ENCODE assay signal across 29 cellular contexts in genomic region chr11:89433278-89433677, GRCh38. TPM values are rescaled to one million over a fixed set of nuclear protein-coding genes. Genes with fewer than 3 reads are reported as not detected.
DNase-seq lines count a peak whose midpoint lies in the region; ATAC-seq and TF ChIP-seq lines count a peak whose summit lies in the region.
"Had no signal": no experiment of that assay in that cellular context is flagged by ENCODE, and none has a peak within 500 bp of the region (broad histone marks: within the 10 kb centered on the region; RNA-seq: fewer than 3 reads in every experiment).

No MANE protein-coding gene starts in this region.

- TF ChIP-seq POLR2A in vagina (IDR thresholded peaks at IDR 0.05) = no peak

- H3K27me3 ChIP-seq in adipocyte (replicated peaks; ENCODE audit: control insufficient read depth, insufficient read depth, low read length) = no peaks in the 10 kb centered on the region
- H3K27me3 ChIP-seq in HAP-1 (ENCODE audit: low read depth) = no peaks in the 10 kb centered on the region
- no peaks in the 10 kb centered on the region for H3K27me3 ChIP-seq in vagina
- H3K27me3 ChIP-seq: adrenal gland; BLaER1 treated with 17β-estradiol and CSF1 and Interleukin-3, amounts not matched to agents 10 nM and 100 nM; gastrocnemius medialis; hepatocyte; neural progenitor cell; SJCRH30; upper lobe of left lung had no signal

- H3K9me3 ChIP-seq in adipocyte (ENCODE audit: control insufficient read depth, low read length) (no peaks in the 10 kb centered on the region), HAP-1 (no peaks in the 10 kb centered on the region), vagina (no peaks in the 10 kb centered on the region)
- H3K9me3 ChIP-seq: adrenal gland; BLaER1 treated with 17β-estradiol and CSF1 and Interleukin-3, amounts not matched to agents 10 nM and 100 nM; gastrocnemius medialis; SJCRH30; upper lobe of left lung had no signal

- peaks cover 7% of the 10 kb centered on the region for H3K4me1 ChIP-seq in adipocyte (ENCODE audit: control insufficient read depth, insufficient read depth, low read length)
- H3K4me1 ChIP-seq in HAP-1 = no peaks in the 10 kb centered on the region
- H3K4me1 ChIP-seq in vagina = no peaks in the 10 kb centered on the region
- H3K4me1 ChIP-seq: adrenal gland; BLaER1 treated with 17β-estradiol and CSF1 and Interleukin-3, amounts not matched to agents 10 nM and 100 nM; gastrocnemius medialis; SJCRH30; upper lobe of left lung had no signal

- no peak overlapping the region for H3K27ac ChIP-seq in vagina
- H3K27ac ChIP-seq: adrenal gland; BLaER1 treated with 17β-estradiol and CSF1 and Interleukin-3, amounts not matched to agents 10 nM and 100 nM; gastrocnemius medialis; hepatocyte; neural progenitor cell; SJCRH30; upper lobe of left lung had no signal

- in situ Hi-C loops in HAP-1 (cut with MboI; ENCODE audit: low sequenced_read_pairs) = no loop called here

- TF ChIP-seq CTCF in vagina (IDR thresholded peaks at IDR 0.05) = no peak

- H3K9ac ChIP-seq in adipocyte (ENCODE audit: low read length) = no peak overlapping the region
- H3K9ac ChIP-seq: BLaER1 treated with 17β-estradiol and CSF1 and Interleukin-3, amounts not matched to agents 10 nM and 100 nM; neural progenitor cell had no signal

- H3K4me3 ChIP-seq in adipocyte (ENCODE audit: low read length) (no peak overlapping the region), HAP-1 (no peak overlapping the region), vagina (no peak overlapping the region)
- H3K4me3 ChIP-seq: adrenal gland; BLaER1 treated with 17β-estradiol and CSF1 and Interleukin-3, amounts not matched to agents 10 nM and 100 nM; gastrocnemius medialis; hepatocyte; neural progenitor cell; SJCRH30; upper lobe of left lung had no signal

- intact Hi-C loops in vagina (cut with DNase I) = loop anchor here (5.0 kb wide), 1 partner anchor 41 kb away; no protein-coding TSS in a partner anchor

- peak; percentile 14 for DNase-seq in adipocyte (ENCODE audit: low read depth)
- no peak for DNase-seq in HAP-1 (ENCODE audit: low spot score in 2 of 2)
- no peak for DNase-seq in vagina (ENCODE audit: extremely low spot score in 2 of 2)
- DNase-seq in LoVo (ENCODE audit: low spot score) = no peak
- DNase-seq in kidney tubule cell (ENCODE audit: low spot score) = no peak
- DNase-seq: activated CD4-positive, alpha-beta T cell treated with anti-CD3 and anti-CD28 coated beads, Interleukin-2, amount 10 ng/mL, durations not matched to agents 24 days and 14 days; activated T-cell treated with anti-CD3 and anti-CD28 coated beads, Interleukin-2, amount 50 U/mL, for 1 hour; adrenal gland; cerebellar nuclear complex; COR-L47; gastrocnemius medialis; IMR-90; left cardiac atrium; NCI-H1092 treated with DMSO at 0.1 percent for 48 hours; NCI-H187 treated with DMSO at 0.1 percent for 48 hours; NCI-H524 treated with DMSO at 0.1 percent for 48 hours; SJCRH30; stimulated activated CD4-positive, alpha-beta T cell treated with anti-CD3 and anti-CD28 coated beads, Interleukin-4, amount 100 ng/mL, for 24 hours; substantia nigra; upper lobe of left lung had no signal

- peak; percentile 80 for ATAC-seq in GM18870 (IDR thresholded peaks at IDR 0.05; ENCODE audit: unreplicated experiment)
- ATAC-seq in GM21515 (IDR thresholded peaks at IDR 0.05; ENCODE audit: unreplicated experiment) = peak; percentile 69
- ATAC-seq in HG03135 (IDR thresholded peaks at IDR 0.05; ENCODE audit: unreplicated experiment) = peak; percentile 74
- ATAC-seq: gastrocnemius medialis; left cardiac atrium; sciatic nerve; stimulated activated effector memory CD8-positive, alpha-beta T cell treated with anti-CD3 and anti-CD28 coated beads, Interleukin-12 subunit alpha, Interleukin-12 subunit beta, amount 100 ng/mL, for 72 hours had no signal

- H3K36me3 ChIP-seq in adipocyte (ENCODE audit: control insufficient read depth, insufficient read depth, low read length, severe bottlenecking) = no peaks in the 10 kb centered on the region
- no peaks in the 10 kb centered on the region for H3K36me3 ChIP-seq in HAP-1 (replicated peaks)
- no peaks in the 10 kb centered on the region for H3K36me3 ChIP-seq in vagina
- H3K36me3 ChIP-seq: adrenal gland; BLaER1 treated with 17β-estradiol and CSF1 and Interleukin-3, amounts not matched to agents 10 nM and 100 nM; gastrocnemius medialis; neural progenitor cell; SJCRH30; upper lobe of left lung had no signal

RNA-seq across cellular contexts. Expression of gene NOX4, which starts 57.9 kb away (rescaled TPM):
- total RNA-seq in vagina = 9.8 TPM
- total RNA-seq: activated CD4-positive, alpha-beta T cell treated with anti-CD3 and anti-CD28 coated beads, Interleukin-2, amount 10 ng/mL, durations not matched to agents 24 days and 14 days; activated CD8-positive, alpha-beta memory T cell treated with anti-CD3 and anti-CD28 coated beads for 36 hours; SJCRH30 had no signal
